ENCODE assay signal across 9 cellular contexts in genomic region chr7:105006367-105007139, GRCh38. TPM values are rescaled to one million over a fixed set of nuclear protein-coding genes. Genes with fewer than 3 reads are reported as not detected.
DNase-seq lines count a peak whose midpoint lies in the region; ATAC-seq and TF ChIP-seq lines count a peak whose summit lies in the region.
"Had no signal": no experiment of that assay in that cellular context is flagged by ENCODE, and none has a peak within 500 bp of the region (broad histone marks: within the 10 kb centered on the region; RNA-seq: fewer than 3 reads in every experiment).

No MANE protein-coding gene starts in this region.

- no peaks in the 10 kb centered on the region for H3K27me3 ChIP-seq in skeletal muscle tissue (ENCODE audit: control insufficient read depth in 3 of 3, insufficient read depth in 3 of 3, low read length in 3 of 3)

- H3K9ac ChIP-seq in SK-N-MC (ENCODE audit: insufficient read length) (no peak overlapping the region), skeletal muscle tissue (ENCODE audit: low read depth in 1 of 3, low read length in 3 of 3) (peak overlapping the region in 2 of 3 donors; percentile 9 to 20)

- peaks cover 66% of the 10 kb centered on the region for H3K36me3 ChIP-seq in SK-N-MC (ENCODE audit: insufficient read depth, low read length)
- H3K36me3 ChIP-seq in skeletal muscle tissue (ENCODE audit: control insufficient read depth in 3 of 3, insufficient read depth in 3 of 3, low read length in 3 of 3), result peaks cover 0 to 2% (median 0%) of the 10 kb centered on the region in 3 donors

- H3K4me3 ChIP-seq in SK-N-MC, result no peak overlapping the region
- no peak overlapping the region for H3K4me3 ChIP-seq in skeletal muscle tissue (ENCODE audit: low read length in 3 of 3)

- H3K27ac ChIP-seq in SK-N-MC, result 0 out of 2 replicates have a peak overlapping the region, but pooled peaks have one; percentile 4
- peak overlapping the region; percentile 33 for H3K27ac ChIP-seq in skeletal muscle tissue (ENCODE audit: low read depth, low read length)

- DNase-seq in SIG-M5 treated with dmso at 0.1 percent for 504 hours (lab: John Stamatoyannopoulos, UW; ENCODE audit: unreplicated experiment) (peak; percentile 52), SIG-M5 (lab: John Stamatoyannopoulos, UW) (no peak), SK-N-MC (ENCODE audit: low read depth, low spot score) (no peak), erythroblast (lab: John Stamatoyannopoulos, UW) (peak; percentile 45 to 47)
- DNase-seq: stimulated activated CD4-positive, alpha-beta T cell treated with anti-CD3 and anti-CD28 coated beads, Interleukin-4, amount 100 ng/mL, for 4 hours had no signal

- H3K9me3 ChIP-seq in SK-N-MC (ENCODE audit: low read depth, low read length), result no peaks in the 10 kb centered on the region
- no peaks in the 10 kb centered on the region for H3K9me3 ChIP-seq in skeletal muscle tissue (ENCODE audit: control insufficient read depth in 3 of 3, low read length in 3 of 3)

- ATAC-seq in HG02571 (IDR thresholded peaks at IDR 0.05; ENCODE audit: unreplicated experiment) (no peak), GM21576 (IDR thresholded peaks at IDR 0.05; ENCODE audit: unreplicated experiment) (no peak), GM19463 (IDR thresholded peaks at IDR 0.05; ENCODE audit: unreplicated experiment) (no peak)

- H3K4me1 ChIP-seq in skeletal muscle tissue (ENCODE audit: control insufficient read depth in 3 of 3, insufficient read depth in 3 of 3, low read length in 3 of 3), result peaks cover 40 to 66% (median 65%) of the 10 kb centered on the region in 3 donors

- TF ChIP-seq POLR2A in erythroblast (IDR thresholded peaks at IDR 0.05; ENCODE audit: low read length), result no peak

RNA-seq across cellular contexts. Expression of gene KMT2E, which starts 7.5 kb away (rescaled TPM):
- 59.0 TPM for total RNA-seq in skeletal muscle tissue

Comparison
In these comparisons a context has a peak if more than half of its experiments do, and no peak if none do; other contexts are left out.
1. DNase-seq: peak in SIG-M5 treated with dmso at 0.1 percent for 504 hours (single experiment) and erythroblast (2 of 2); none in SIG-M5 (single experiment) and SK-N-MC (single experiment).